In the genomic region with DNA sequence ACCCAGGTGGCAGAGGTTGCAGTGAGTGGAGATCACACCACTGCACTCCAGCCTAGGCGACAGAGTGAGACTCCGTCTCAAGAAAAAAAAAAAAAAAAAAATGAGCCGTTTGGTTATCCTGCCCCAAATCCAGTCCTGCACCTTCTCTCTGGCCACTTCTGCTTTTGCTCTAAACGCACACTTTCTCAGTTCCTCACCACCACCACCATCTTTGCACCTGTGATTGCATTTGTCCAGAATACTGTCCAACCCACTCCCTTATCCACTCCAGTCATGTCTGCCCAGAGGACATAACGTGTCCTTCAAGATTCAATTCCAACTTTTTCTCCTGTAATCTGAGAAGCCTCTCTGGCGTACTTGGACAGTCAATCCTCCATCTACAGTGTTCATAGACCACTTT, we compare ENCODE assay signal across 1 cellular context.
TF ChIP-seq lines count a peak whose summit lies in the region.

No MANE protein-coding gene starts in this region.

TF ChIP-seq in GM12878, 131 proteins besides CTCF, POLR2A, EP300 and RAD21 (continued from another document and continues in another):
- TF ChIP-seq, protein P1, sequence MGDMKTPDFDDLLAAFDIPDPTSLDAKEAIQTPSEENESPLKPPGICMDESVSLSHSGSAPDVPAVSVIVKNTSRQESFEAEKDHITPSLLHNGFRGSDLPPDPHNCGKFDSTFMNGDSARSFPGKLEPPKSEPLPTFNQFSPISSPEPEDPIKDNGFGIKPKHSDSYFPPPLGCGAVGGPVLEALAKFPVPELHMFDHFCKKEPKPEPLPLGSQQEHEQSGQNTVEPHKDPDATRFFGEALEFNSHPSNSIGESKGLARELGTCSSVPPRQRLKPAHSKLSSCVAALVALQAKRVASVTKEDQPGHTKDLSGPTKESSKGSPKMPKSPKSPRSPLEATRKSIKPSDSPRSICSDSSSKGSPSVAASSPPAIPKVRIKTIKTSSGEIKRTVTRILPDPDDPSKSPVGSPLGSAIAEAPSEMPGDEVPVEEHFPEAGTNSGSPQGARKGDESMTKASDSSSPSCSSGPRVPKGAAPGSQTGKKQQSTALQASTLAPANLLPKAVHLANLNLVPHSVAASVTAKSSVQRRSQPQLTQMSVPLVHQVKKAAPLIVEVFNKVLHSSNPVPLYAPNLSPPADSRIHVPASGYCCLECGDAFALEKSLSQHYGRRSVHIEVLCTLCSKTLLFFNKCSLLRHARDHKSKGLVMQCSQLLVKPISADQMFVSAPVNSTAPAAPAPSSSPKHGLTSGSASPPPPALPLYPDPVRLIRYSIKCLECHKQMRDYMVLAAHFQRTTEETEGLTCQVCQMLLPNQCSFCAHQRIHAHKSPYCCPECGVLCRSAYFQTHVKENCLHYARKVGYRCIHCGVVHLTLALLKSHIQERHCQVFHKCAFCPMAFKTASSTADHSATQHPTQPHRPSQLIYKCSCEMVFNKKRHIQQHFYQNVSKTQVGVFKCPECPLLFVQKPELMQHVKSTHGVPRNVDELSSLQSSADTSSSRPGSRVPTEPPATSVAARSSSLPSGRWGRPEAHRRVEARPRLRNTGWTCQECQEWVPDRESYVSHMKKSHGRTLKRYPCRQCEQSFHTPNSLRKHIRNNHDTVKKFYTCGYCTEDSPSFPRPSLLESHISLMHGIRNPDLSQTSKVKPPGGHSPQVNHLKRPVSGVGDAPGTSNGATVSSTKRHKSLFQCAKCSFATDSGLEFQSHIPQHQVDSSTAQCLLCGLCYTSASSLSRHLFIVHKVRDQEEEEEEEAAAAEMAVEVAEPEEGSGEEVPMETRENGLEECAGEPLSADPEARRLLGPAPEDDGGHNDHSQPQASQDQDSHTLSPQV (IDR thresholded peaks at IDR 0.05) = no peak
- no peak for TF ChIP-seq RCOR1 (conservative IDR thresholded peaks at IDR 0.05; ENCODE audit: low read depth, low read length)
- TF ChIP-seq HDAC6 (IDR thresholded peaks at IDR 0.05; ENCODE audit: unreplicated experiment) = no peak
- TF ChIP-seq FOS (IDR thresholded peaks at IDR 0.05; ENCODE audit: borderline replicate concordance, extremely low read depth, insufficient read length) = no peak
- no peak for TF ChIP-seq PBX3 (IDR thresholded peaks at IDR 0.05; ENCODE audit: insufficient replicate concordance, low read depth, low read length)
- no peak for TF ChIP-seq RFX5 (IDR thresholded peaks at IDR 0.05; ENCODE audit: low read depth, low read length)
- TF ChIP-seq SKIL (IDR thresholded peaks at IDR 0.05; ENCODE audit: low read depth, poor library complexity, severe bottlenecking) = no peak
- TF ChIP-seq ZBED1 (IDR thresholded peaks at IDR 0.05; ENCODE audit: borderline replicate concordance) = no peak
- TF ChIP-seq NRF1 (conservative IDR thresholded peaks at IDR 0.05; ENCODE audit: low read depth, low read length) = no peak
- TF ChIP-seq TCF3 (IDR thresholded peaks at IDR 0.05; ENCODE audit: borderline replicate concordance, insufficient read depth, low read depth, low read length) = peak; percentile 75; the same call in 1 of the 2 replicates
- TF ChIP-seq, protein P2, sequence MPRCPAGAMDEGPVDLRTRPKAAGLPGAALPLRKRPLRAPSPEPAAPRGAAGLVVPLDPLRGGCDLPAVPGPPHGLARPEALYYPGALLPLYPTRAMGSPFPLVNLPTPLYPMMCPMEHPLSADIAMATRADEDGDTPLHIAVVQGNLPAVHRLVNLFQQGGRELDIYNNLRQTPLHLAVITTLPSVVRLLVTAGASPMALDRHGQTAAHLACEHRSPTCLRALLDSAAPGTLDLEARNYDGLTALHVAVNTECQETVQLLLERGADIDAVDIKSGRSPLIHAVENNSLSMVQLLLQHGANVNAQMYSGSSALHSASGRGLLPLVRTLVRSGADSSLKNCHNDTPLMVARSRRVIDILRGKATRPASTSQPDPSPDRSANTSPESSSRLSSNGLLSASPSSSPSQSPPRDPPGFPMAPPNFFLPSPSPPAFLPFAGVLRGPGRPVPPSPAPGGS (IDR thresholded peaks at IDR 0.05; ENCODE audit: borderline replicate concordance, insufficient read depth, low read depth, low read length, poor library complexity, severe bottlenecking) = no peak
- TF ChIP-seq MYB (IDR thresholded peaks at IDR 0.05; ENCODE audit: borderline replicate concordance, low read depth, low read length) = no peak
- TF ChIP-seq IKZF2 (IDR thresholded peaks at IDR 0.05) = peak; percentile 81 to 88
- TF ChIP-seq BCLAF1 (IDR thresholded peaks at IDR 0.05) = no peak
- no peak for TF ChIP-seq USF2 (IDR thresholded peaks at IDR 0.05; ENCODE audit: borderline replicate concordance, low read depth, low read length)
- no peak for TF ChIP-seq ZSCAN29 (IDR thresholded peaks at IDR 0.05)
- TF ChIP-seq BCL11A (IDR thresholded peaks at IDR 0.05; ENCODE audit: low read depth, low read length) = peak; percentile 53; the same call in 1 of the 2 replicates
- TF ChIP-seq, protein P3, sequence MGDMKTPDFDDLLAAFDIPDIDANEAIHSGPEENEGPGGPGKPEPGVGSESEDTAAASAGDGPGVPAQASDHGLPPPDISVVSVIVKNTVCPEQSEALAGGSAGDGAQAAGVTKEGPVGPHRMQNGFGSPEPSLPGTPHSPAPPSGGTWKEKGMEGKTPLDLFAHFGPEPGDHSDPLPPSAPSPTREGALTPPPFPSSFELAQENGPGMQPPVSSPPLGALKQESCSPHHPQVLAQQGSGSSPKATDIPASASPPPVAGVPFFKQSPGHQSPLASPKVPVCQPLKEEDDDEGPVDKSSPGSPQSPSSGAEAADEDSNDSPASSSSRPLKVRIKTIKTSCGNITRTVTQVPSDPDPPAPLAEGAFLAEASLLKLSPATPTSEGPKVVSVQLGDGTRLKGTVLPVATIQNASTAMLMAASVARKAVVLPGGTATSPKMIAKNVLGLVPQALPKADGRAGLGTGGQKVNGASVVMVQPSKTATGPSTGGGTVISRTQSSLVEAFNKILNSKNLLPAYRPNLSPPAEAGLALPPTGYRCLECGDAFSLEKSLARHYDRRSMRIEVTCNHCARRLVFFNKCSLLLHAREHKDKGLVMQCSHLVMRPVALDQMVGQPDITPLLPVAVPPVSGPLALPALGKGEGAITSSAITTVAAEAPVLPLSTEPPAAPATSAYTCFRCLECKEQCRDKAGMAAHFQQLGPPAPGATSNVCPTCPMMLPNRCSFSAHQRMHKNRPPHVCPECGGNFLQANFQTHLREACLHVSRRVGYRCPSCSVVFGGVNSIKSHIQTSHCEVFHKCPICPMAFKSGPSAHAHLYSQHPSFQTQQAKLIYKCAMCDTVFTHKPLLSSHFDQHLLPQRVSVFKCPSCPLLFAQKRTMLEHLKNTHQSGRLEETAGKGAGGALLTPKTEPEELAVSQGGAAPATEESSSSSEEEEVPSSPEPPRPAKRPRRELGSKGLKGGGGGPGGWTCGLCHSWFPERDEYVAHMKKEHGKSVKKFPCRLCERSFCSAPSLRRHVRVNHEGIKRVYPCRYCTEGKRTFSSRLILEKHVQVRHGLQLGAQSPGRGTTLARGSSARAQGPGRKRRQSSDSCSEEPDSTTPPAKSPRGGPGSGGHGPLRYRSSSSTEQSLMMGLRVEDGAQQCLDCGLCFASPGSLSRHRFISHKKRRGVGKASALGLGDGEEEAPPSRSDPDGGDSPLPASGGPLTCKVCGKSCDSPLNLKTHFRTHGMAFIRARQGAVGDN (IDR thresholded peaks at IDR 0.05) = no peak
- no peak for TF ChIP-seq PML (IDR thresholded peaks at IDR 0.05; ENCODE audit: low read length)
- TF ChIP-seq MEF2B (IDR thresholded peaks at IDR 0.05; ENCODE audit: partially characterized antibody, poor library complexity, severe bottlenecking) = no peak
- TF ChIP-seq SUZ12 (IDR thresholded peaks at IDR 0.05; ENCODE audit: unreplicated experiment) = no peak
- no peak for TF ChIP-seq JUND (IDR thresholded peaks at IDR 0.05; ENCODE audit: low read depth, low read length)
- no peak for TF ChIP-seq ESRRA (IDR thresholded peaks at IDR 0.05; ENCODE audit: low read length)
- no peak for TF ChIP-seq CEBPZ (IDR thresholded peaks at IDR 0.05; ENCODE audit: low read depth, low read length)
- TF ChIP-seq TCF7 (IDR thresholded peaks at IDR 0.05; ENCODE audit: borderline replicate concordance) = no peak
- TF ChIP-seq ATF7 (IDR thresholded peaks at IDR 0.05; ENCODE audit: low read depth) = 0 out of 2 replicates have a peak, but pooled peaks have one; percentile 20
- TF ChIP-seq NFYA (IDR thresholded peaks at IDR 0.05; ENCODE audit: borderline replicate concordance, low read depth, low read length) = no peak
- TF ChIP-seq MTA3 (IDR thresholded peaks at IDR 0.05; ENCODE audit: borderline replicate concordance, low read length) = no peak
